In the genomic region with DNA sequence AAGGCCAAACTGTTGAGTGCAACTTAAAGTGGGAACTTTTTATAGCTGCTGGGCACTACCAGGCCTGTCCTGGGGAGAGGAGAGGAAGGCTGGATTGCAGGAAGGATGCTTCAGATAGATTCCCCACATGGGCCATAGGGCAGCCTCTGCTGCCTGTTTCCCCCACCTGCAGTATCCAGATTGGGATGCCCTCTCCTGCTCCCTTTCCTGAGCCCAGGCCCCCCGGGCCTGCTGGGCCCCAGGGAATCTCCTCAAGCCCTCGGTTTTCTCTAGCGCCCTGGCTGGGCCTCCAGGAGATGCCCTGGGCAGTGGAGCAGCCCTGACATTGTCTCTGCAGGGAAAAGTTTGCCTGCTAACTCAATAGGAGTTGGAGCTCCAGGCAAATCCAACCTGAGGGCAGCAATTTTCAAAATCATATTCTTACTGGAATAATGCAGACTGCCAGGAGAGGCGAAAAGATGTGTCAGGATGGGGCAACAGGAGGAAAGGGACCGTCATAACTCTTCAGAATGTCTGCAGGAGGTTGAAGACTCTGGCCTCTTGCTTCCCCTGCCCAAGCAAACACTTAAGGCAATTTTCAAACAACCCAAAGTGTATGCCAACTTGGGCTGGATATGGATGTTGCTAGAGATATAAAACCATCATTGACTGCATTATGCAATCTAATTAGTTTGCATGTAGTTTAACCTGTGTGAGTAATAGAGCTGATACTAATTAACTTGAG, we compare ENCODE assay signal across 1 cellular context.
A peak's percentile ranks its signal among the peaks of the same experiment; 100 is the strongest.
TF ChIP-seq lines count a peak whose summit lies in the region.

No MANE protein-coding gene starts in this region.

TF ChIP-seq in HepG2, 621 proteins besides CTCF, POLR2A, EP300 and RAD21 (continued from another document):
- TF ChIP-seq, protein P1, sequence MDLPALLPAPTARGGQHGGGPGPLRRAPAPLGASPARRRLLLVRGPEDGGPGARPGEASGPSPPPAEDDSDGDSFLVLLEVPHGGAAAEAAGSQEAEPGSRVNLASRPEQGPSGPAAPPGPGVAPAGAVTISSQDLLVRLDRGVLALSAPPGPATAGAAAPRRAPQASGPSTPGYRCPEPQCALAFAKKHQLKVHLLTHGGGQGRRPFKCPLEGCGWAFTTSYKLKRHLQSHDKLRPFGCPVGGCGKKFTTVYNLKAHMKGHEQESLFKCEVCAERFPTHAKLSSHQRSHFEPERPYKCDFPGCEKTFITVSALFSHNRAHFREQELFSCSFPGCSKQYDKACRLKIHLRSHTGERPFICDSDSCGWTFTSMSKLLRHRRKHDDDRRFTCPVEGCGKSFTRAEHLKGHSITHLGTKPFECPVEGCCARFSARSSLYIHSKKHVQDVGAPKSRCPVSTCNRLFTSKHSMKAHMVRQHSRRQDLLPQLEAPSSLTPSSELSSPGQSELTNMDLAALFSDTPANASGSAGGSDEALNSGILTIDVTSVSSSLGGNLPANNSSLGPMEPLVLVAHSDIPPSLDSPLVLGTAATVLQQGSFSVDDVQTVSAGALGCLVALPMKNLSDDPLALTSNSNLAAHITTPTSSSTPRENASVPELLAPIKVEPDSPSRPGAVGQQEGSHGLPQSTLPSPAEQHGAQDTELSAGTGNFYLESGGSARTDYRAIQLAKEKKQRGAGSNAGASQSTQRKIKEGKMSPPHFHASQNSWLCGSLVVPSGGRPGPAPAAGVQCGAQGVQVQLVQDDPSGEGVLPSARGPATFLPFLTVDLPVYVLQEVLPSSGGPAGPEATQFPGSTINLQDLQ (CRISPR knock-in tag; IDR thresholded peaks at IDR 0.05): no peak
- TF ChIP-seq ZSCAN21 (CRISPR knock-in tag; IDR thresholded peaks at IDR 0.05; ENCODE audit: borderline replicate concordance): 0 out of 2 replicates have a peak, but pooled peaks have one; percentile 9
- TF ChIP-seq HNRNPL (IDR thresholded peaks at IDR 0.05; ENCODE audit: low read depth, low read length): no peak
